ENCODE assay signal across 8 cellular contexts in the genomic region with DNA sequence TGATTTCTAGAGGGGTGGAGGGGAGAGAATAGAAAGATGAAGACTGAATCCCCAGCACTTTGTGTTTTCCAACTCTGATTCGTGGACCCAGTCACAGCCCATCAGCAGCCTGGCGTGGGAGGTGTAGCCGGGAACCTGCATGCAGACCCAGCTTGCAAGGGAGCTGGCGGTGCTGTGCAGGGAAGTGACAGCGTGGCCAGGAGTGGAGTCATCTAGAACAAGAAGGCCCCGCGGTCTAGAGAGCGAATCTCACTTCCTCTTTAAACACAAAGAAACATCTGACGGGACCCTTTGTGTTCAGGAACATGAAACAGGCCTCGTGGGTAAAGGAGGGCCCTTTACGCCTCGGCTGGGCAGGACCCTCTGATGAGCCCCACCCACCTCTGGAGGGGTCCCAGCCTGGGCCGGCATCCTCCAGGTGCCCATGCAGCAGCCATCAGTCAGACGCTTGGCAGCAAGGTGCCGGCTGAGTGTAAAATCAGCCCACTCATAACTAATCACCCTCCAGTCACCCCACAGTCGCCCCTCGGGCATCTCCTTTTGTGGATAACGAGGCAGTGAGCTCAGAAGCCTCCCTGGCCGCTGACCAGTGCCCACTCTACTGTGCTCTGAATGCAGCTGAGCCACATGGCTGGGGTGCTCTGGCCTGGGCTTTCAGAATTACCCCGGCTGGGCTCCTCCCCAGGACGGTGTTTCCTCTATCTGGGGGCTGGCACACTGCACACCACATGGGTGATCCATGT.
DNase-seq lines count a peak whose midpoint lies in the region; ATAC-seq and TF ChIP-seq lines count a peak whose summit lies in the region.

No MANE protein-coding gene starts in this region.

- H3K4me1 ChIP-seq in RWPE2 (ENCODE audit: insufficient read depth, poor library complexity, severe bottlenecking) = peaks cover 5% of the 10 kb centered on the region

- TF ChIP-seq CTCF in RWPE2 (IDR thresholded peaks at IDR 0.05; ENCODE audit: poor library complexity, severe bottlenecking) = no peak

- intact Hi-C loops in posterior cingulate gyrus (cut with DNase I) = no loop called here

- H3K36me3 ChIP-seq in RWPE2 (ENCODE audit: low read depth) = no peaks in the 10 kb centered on the region

- no peak overlapping the region for H3K4me3 ChIP-seq in RWPE2 (ENCODE audit: severe bottlenecking)

- peaks cover 16% of the 10 kb centered on the region for H3K27me3 ChIP-seq in RWPE2 (ENCODE audit: insufficient read depth, poor library complexity, severe bottlenecking)

- ATAC-seq in GM18907 (IDR thresholded peaks at IDR 0.05; ENCODE audit: unreplicated experiment) = peak; percentile 66
- ATAC-seq in HG02970 (IDR thresholded peaks at IDR 0.05; ENCODE audit: low FRiP score, unreplicated experiment) = peak; percentile 45
- no peak for ATAC-seq in RWPE2 (ENCODE audit: low read depth)
- no peak for ATAC-seq in GM18519 (IDR thresholded peaks at IDR 0.05; ENCODE audit: low FRiP score, unreplicated experiment)

- H3K27ac ChIP-seq in RWPE2 (ENCODE audit: poor library complexity, severe bottlenecking) = no peak overlapping the region

- DNase-seq in RWPE2 (ENCODE audit: low spot score) (peak; percentile 62), astrocyte of the hippocampus (ENCODE audit: low read depth, low spot score) (peak; percentile 23), posterior cingulate gyrus (peak; percentile 37 to 97 (median 78)), NCI-H2227 (lab: John Stamatoyannopoulos, UW; ENCODE audit: unreplicated experiment) (no peak)
- no peak for DNase-seq in NK-92 treated with Interleukin-12 subunit alpha and Interleukin-12 subunit beta, amount 100 ng/mL, for 24 hours (lab: John Stamatoyannopoulos, UW)

- no peaks in the 10 kb centered on the region for H3K9me3 ChIP-seq in RWPE2 (ENCODE audit: severe bottlenecking)

Comparison
In these comparisons a context has a peak if more than half of its experiments do, and no peak if none do; other contexts are left out.
1. ATAC-seq: peak in GM18907 (single experiment) and HG02970 (single experiment); none in RWPE2 (single experiment) and GM18519 (single experiment).
2. DNase-seq: peak in RWPE2 (single experiment), astrocyte of the hippocampus (single experiment) and posterior cingulate gyrus (10 of 10); none in NK-92 treated with Interleukin-12 subunit alpha and Interleukin-12 subunit beta, amount 100 ng/mL, for 24 hours (single experiment) and NCI-H2227 (single experiment).